20 cellular contexts compared by ENCODE assay signal in the genomic region with DNA sequence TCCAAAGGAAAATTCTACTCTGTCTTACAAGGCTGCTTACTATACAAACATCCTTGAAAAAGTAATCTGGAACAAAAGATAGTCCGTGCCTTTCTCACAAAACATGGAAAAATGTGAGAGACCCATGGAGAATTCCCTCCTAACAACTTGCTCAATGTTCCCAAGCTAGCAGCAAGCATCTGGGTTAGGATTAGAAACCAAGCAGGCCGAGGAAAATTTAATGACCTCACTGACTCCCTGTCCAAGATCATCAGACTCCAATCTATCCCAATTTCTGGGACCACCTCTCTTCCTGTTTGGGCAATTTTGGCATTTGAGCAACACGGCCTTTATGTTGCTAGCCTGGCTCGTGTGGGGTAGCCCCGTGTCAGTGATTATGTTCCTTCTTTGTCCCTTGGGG. TPM values are rescaled to one million over a fixed set of nuclear protein-coding genes. Genes with fewer than 3 reads are reported as not detected.
A peak's percentile ranks its signal among the peaks of the same experiment; 100 is the strongest.
DNase-seq lines count a peak whose midpoint lies in the region; ATAC-seq and TF ChIP-seq lines count a peak whose summit lies in the region.
"Had no signal": no experiment of that assay in that cellular context is flagged by ENCODE, and none has a peak within 500 bp of the region (broad histone marks: within the 10 kb centered on the region; RNA-seq: fewer than 3 reads in every experiment).

No MANE protein-coding gene starts in this region.

- no peak overlapping the region for H3K27ac Mint-ChIP-seq in activated CD4-positive, alpha-beta memory T cell treated with anti-CD3 and anti-CD28 coated beads for 36 hours
- H3K27ac Mint-ChIP-seq: CD4-positive, alpha-beta memory T cell; GM23338; HFFc6 had no signal

- intact Hi-C loops in Right ventricle myocardium inferior (cut with DNase I) (no loop called here), cardiac septum (cut with DNase I) (no loop called here), heart left ventricle (cut with DNase I) (no loop called here), right cardiac atrium (cut with DNase I) (no loop called here), posterior vena cava (cut with DNase I) (no loop called here)
- intact Hi-C loops in activated CD4-positive, alpha-beta memory T cell treated with anti-CD3 and anti-CD28 coated beads for 36 hours (cut with micrococcal nuclease), result no loop called here

- H3K9me3 ChIP-seq in heart left ventricle (no peaks in the 10 kb centered on the region), right cardiac atrium (ENCODE audit: control insufficient read depth, low read length) (no peaks in the 10 kb centered on the region)
- H3K9me3 ChIP-seq: A549, BLaER1 had no signal

- TF ChIP-seq CTCF in heart left ventricle (IDR thresholded peaks at IDR 0.05), result no peak

- peak overlapping the region in 4 of 12 donors; percentile 17 to 49 (median 30) for H3K27ac ChIP-seq in heart left ventricle
- peak overlapping the region; percentile 33 for H3K27ac ChIP-seq in right cardiac atrium (ENCODE audit: low read length)
- H3K27ac ChIP-seq: 22Rv1, A549, BLaER1 had no signal

- no peaks in the 10 kb centered on the region for H3K4me1 Mint-ChIP-seq in activated CD4-positive, alpha-beta memory T cell treated with anti-CD3 and anti-CD28 coated beads for 36 hours (ENCODE audit: low read depth)
- H3K4me1 Mint-ChIP-seq: CD4-positive, alpha-beta memory T cell had no signal

- no peak overlapping the region for H3K4me3 Mint-ChIP-seq in activated CD4-positive, alpha-beta memory T cell treated with anti-CD3 and anti-CD28 coated beads for 36 hours
- H3K4me3 Mint-ChIP-seq: CD14-positive monocyte; CD4-positive, alpha-beta memory T cell; GM23338; HFFc6 had no signal

- WGBS in heart left ventricle, 4 donors, result 78 to 84% (median 81%) methylated on average over 5 of the region's 5 CpGs
- 64% methylated on average over 5 of the region's 5 CpGs for WGBS in right cardiac atrium

- no peaks in the 10 kb centered on the region for H3K36me3 Mint-ChIP-seq in activated CD4-positive, alpha-beta memory T cell treated with anti-CD3 and anti-CD28 coated beads for 36 hours
- H3K36me3 Mint-ChIP-seq: CD14-positive monocyte; CD4-positive, alpha-beta memory T cell had no signal

- peaks cover 0 to 22% (median 6%) of the 10 kb centered on the region in 12 donors for H3K4me1 ChIP-seq in heart left ventricle
- no peaks in the 10 kb centered on the region for H3K4me1 ChIP-seq in right cardiac atrium (ENCODE audit: control insufficient read depth, insufficient read depth, low read length)

- H3K27me3 Mint-ChIP-seq in activated CD4-positive, alpha-beta memory T cell treated with anti-CD3 and anti-CD28 coated beads for 36 hours, result peaks cover 2% of the 10 kb centered on the region
- H3K27me3 Mint-ChIP-seq: CD4-positive, alpha-beta memory T cell had no signal

- H3K9me3 Mint-ChIP-seq in activated CD4-positive, alpha-beta memory T cell treated with anti-CD3 and anti-CD28 coated beads for 36 hours, result no peaks in the 10 kb centered on the region
- H3K9me3 Mint-ChIP-seq: CD14-positive monocyte; CD4-positive, alpha-beta memory T cell; GM23338; HFFc6 had no signal

- H3K27me3 ChIP-seq in heart left ventricle, result no peaks in the 10 kb centered on the region
- no peaks in the 10 kb centered on the region for H3K27me3 ChIP-seq in right cardiac atrium (ENCODE audit: control insufficient read depth, insufficient read depth)
- H3K27me3 ChIP-seq: BLaER1 had no signal

- H3K4me3 ChIP-seq in heart left ventricle (no peak overlapping the region), right cardiac atrium (ENCODE audit: low read length) (no peak overlapping the region)
- H3K4me3 ChIP-seq: A549, BLaER1, GM23338 had no signal

- ATAC-seq in Right ventricle myocardium inferior (peak; percentile 44), heart left ventricle (peak; percentile 23 to 65 (median 37)), right cardiac atrium (peak; percentile 52 to 72), HG03571 (IDR thresholded peaks at IDR 0.05; ENCODE audit: unreplicated experiment) (no peak)
- ATAC-seq: A549, GM23338, HCT116, HepG2 had no signal

- POLR2A ChIA-PET in activated CD4-positive, alpha-beta memory T cell treated with anti-CD3 and anti-CD28 coated beads for 36 hours (lab: Charles Lee), result no interaction called here

- CTCF ChIA-PET in activated CD4-positive, alpha-beta memory T cell treated with anti-CD3 and anti-CD28 coated beads for 36 hours (lab: Charles Lee), result no interaction called here

- DNase-seq in Right ventricle myocardium inferior (ENCODE audit: missing footprints) (no peak), cardiac septum (ENCODE audit: low spot score) (no peak), heart left ventricle (no peak), right cardiac atrium (peak in 1 of 3 donors; percentile 64), posterior vena cava (ENCODE audit: low spot score) (no peak)
- DNase-seq in activated CD4-positive, alpha-beta memory T cell treated with anti-CD3 and anti-CD28 coated beads for 36 hours, result no peak
- DNase-seq: Calu3; CD4-positive, alpha-beta memory T cell; DMS79 treated with DMSO at 0.1 percent for 48 hours; GF-D8; H7; HFFc6 had no signal

- H3K36me3 ChIP-seq in heart left ventricle, result no peaks in the 10 kb centered on the region
- H3K36me3 ChIP-seq: BLaER1 had no signal

- no peak for TF ChIP-seq POLR2A in heart left ventricle (IDR thresholded peaks at IDR 0.05)

RNA-seq across cellular contexts. Expression of gene GSG1, which starts 18.1 kb away (rescaled TPM):
- total RNA-seq in Right ventricle myocardium inferior, result not detected
- total RNA-seq in cardiac septum, result not detected
- total RNA-seq in heart left ventricle, result not detected
- not detected for polyA plus RNA-seq in heart left ventricle
- not detected for total RNA-seq in right cardiac atrium
- polyA plus RNA-seq in right cardiac atrium, result 0.07 TPM
- total RNA-seq in posterior vena cava, result not detected
- not detected for total RNA-seq in activated CD4-positive, alpha-beta memory T cell treated with anti-CD3 and anti-CD28 coated beads for 36 hours
- total RNA-seq: Calu3; CD4-positive, alpha-beta memory T cell; HepG2 had no signal
- polyA plus RNA-seq: CD14-positive monocyte, HepG2 had no signal
